Comparison of ENCODE assay signal across 10 cellular contexts in the genomic region with DNA sequence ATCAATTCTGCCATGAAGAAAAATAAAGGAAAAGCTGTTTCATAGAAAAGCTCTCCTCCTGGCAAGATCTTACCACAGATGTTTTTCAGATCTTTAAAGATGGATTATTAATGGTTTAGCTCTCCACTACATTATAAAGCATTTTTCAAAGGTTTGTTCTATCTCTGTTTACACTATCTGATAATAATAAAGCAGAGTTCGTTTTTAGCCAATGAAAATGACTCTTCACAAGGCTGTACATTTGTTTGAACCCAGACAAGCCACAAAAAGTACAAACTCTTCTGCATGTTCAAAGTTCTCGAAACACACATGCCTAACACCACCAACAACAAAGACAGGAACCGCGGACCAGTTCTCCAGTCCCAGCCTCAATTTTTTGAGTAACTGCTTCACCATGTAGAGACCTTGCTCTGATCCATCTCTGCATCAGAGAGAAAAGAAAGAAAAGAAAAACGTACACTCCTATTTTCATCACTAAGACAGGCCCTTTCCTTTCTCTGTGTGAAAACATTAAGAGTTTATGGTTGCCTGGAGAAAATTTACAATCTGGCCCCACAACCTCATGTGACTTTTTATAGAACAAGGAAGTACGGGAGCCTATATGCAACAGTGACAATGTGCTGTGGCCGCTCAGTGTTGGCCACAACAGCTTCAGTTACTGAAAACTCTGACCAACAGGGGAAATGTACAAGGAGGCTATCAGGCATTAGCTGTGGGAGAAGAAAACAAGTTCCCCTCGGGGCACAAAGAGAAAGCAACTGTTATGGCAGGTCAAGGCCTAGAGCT.
DNase-seq lines count a peak whose midpoint lies in the region; ATAC-seq and TF ChIP-seq lines count a peak whose summit lies in the region.
"Had no signal": no experiment of that assay in that cellular context is flagged by ENCODE, and none has a peak within 500 bp of the region (broad histone marks: within the 10 kb centered on the region; RNA-seq: fewer than 3 reads in every experiment).

No MANE protein-coding gene starts in this region.

- H3K27ac ChIP-seq in muscle layer of duodenum (ENCODE audit: low read length): peak overlapping the region; percentile 68
- H3K27ac ChIP-seq in prostate gland: peak overlapping the region in 1 of 2 donors; percentile 2

- no peak for TF ChIP-seq CTCF in prostate gland (IDR thresholded peaks at IDR 0.05)

- 46% methylated on average over 8 of the region's 8 CpGs for WGBS in prostate gland

- H3K9me3 Mint-ChIP-seq in activated T-cell treated with anti-CD3 and anti-CD28 coated beads, Interleukin-2, amount 50 U/mL, for 4 hours: no peaks in the 10 kb centered on the region
- H3K9me3 Mint-ChIP-seq: neural crest cell had no signal

- H3K27me3 Mint-ChIP-seq in activated T-cell treated with anti-CD3 and anti-CD28 coated beads, Interleukin-2, amount 50 U/mL, for 4 hours (ENCODE audit: low read depth): no peaks in the 10 kb centered on the region

- H3K4me1 ChIP-seq in muscle layer of duodenum (ENCODE audit: control insufficient read depth in 1 of 2, insufficient read depth in 2 of 2, low read length in 2 of 2): no peaks in the 10 kb centered on the region
- H3K4me1 ChIP-seq in prostate gland (replicated peaks): no peaks in the 10 kb centered on the region

- no peak for DNase-seq in activated T-cell treated with anti-CD3 and anti-CD28 coated beads, Interleukin-2, amount 50 U/mL, for 4 hours
- DNase-seq in NCI-H1048 (lab: John Stamatoyannopoulos, UW) (no peak), prostate gland (ENCODE audit: low spot score) (no peak)
- DNase-seq: NCI-H1436 had no signal

- H3K27me3 ChIP-seq in muscle layer of duodenum (ENCODE audit: low read depth, low read length) (no peaks in the 10 kb centered on the region), prostate gland (replicated peaks; ENCODE audit: insufficient read depth) (no peaks in the 10 kb centered on the region)

- H3K4me3 Mint-ChIP-seq in activated T-cell treated with anti-CD3 and anti-CD28 coated beads, Interleukin-2, amount 50 U/mL, for 4 hours: peak overlapping the region; percentile 30
- H3K4me3 Mint-ChIP-seq: neural crest cell had no signal

- intact Hi-C loops in prostate gland (cut with DNase I): no loop called here

- peaks cover 3% of the 10 kb centered on the region for H3K36me3 Mint-ChIP-seq in activated T-cell treated with anti-CD3 and anti-CD28 coated beads, Interleukin-2, amount 50 U/mL, for 4 hours (ENCODE audit: insufficient read depth)

- H3K4me3 ChIP-seq in GM08714 (ENCODE audit: low read length) (peak overlapping the region; percentile 41; the same call in 1 of the 2 replicates), muscle layer of duodenum (ENCODE audit: low read depth in 1 of 2, low read length in 2 of 2) (no peak overlapping the region), prostate gland (no peak overlapping the region)

- ATAC-seq in HG03196 (IDR thresholded peaks at IDR 0.05; ENCODE audit: unreplicated experiment) (peak; percentile 48), HG03025 (IDR thresholded peaks at IDR 0.05; ENCODE audit: low FRiP score, unreplicated experiment) (no peak), GM19452 (IDR thresholded peaks at IDR 0.05; ENCODE audit: unreplicated experiment) (no peak)
- no peak for ATAC-seq in activated T-cell treated with anti-CD3 and anti-CD28 coated beads, Interleukin-2, amount 50 U/mL, for 4 hours

- H3K36me3 ChIP-seq in muscle layer of duodenum (ENCODE audit: control insufficient read depth in 1 of 2, insufficient read depth in 2 of 2, low read length in 2 of 2) (no peaks in the 10 kb centered on the region), prostate gland (no peaks in the 10 kb centered on the region)

- no peaks in the 10 kb centered on the region for H3K9me3 ChIP-seq in muscle layer of duodenum (ENCODE audit: control insufficient read depth in 1 of 2, low read length in 2 of 2)
- H3K9me3 ChIP-seq in prostate gland: no peaks in the 10 kb centered on the region

- peaks cover 90% of the 10 kb centered on the region for H3K4me1 Mint-ChIP-seq in activated T-cell treated with anti-CD3 and anti-CD28 coated beads, Interleukin-2, amount 50 U/mL, for 4 hours (ENCODE audit: low read depth)

- no peak for TF ChIP-seq POLR2A in prostate gland (IDR thresholded peaks at IDR 0.05)
